In the genomic region with DNA sequence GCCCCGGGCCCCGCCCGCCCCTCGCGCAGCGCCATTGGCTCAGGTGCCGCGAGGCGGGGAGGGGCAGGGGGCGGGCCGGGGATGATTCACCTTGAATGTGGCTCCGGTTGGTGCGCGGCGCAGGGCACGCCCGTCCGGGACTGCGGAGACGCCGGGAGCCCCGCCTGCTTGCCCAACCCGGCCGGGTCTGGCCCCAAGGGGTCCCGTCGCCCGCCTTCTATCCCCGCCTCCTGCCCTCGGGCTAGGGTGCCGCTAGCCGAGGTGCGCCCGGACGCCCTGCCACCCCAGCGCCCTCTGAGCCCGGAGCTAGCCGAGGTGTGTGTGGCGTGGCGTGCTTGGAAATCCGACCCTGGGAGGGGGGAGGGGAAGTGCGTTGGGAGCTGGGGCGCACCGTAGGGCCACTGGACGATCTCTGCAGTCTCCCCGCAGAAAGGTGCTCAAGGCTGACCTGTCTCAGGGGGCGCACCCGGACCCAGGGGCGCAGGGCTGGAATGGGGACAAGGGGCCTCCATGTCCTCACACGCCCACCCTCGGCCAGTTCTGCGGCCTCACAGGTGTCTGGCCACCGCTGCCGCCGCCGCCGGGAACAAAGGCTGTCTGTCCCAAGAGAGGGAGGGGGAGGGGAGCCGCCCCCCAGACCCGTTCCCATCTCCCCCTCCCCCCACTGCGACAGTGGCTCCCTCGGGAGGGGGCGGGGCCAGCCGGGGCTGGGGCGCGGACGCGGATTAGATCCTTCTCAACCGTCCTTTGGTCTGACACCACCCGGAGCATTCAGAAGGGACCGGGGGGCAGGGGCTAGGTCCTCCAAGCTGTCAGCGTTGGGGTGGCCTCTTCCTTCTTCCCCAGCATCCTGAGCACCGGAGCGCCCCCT, we compare ENCODE assay signal across 1 cellular context.
TF ChIP-seq lines count a peak whose summit lies in the region.

No MANE protein-coding gene starts in this region.

TF ChIP-seq in K562, 482 proteins besides CTCF, POLR2A, EP300 and RAD21 (continued from another document and continues in another):
- peak; percentile 61 for TF ChIP-seq ATF3 (IDR thresholded peaks at IDR 0.05)
- TF ChIP-seq ATF3 (CRISPR knock-in tag; conservative IDR thresholded peaks at IDR 0.05), result no peak
- peak; percentile 71; the same call in 1 of the 2 replicates for TF ChIP-seq NR2C2 (CRISPR knock-in tag; IDR thresholded peaks at IDR 0.05)
- TF ChIP-seq NR2C2 (tag; IDR thresholded peaks at IDR 0.05), result no peak
- peak; percentile 60 for TF ChIP-seq JUND (IDR thresholded peaks at IDR 0.05; ENCODE audit: borderline replicate concordance, low read depth, low read length)
- TF ChIP-seq JUND (tag; IDR thresholded peaks at IDR 0.05; ENCODE audit: borderline replicate concordance, low read depth, low read length), result peak; percentile 45; the same call in 1 of the 3 replicates
- TF ChIP-seq PTTG1 (tag; IDR thresholded peaks at IDR 0.05; ENCODE audit: low read depth), result no peak
- TF ChIP-seq NR3C1 (CRISPR knock-in tag; IDR thresholded peaks at IDR 0.05), result no peak
- peak; percentile 38; the same call in 1 of the 2 replicates for TF ChIP-seq SMARCA4 (IDR thresholded peaks at IDR 0.05)
- peak in 1 of 2 experiments; percentile 85; a peak in 1 of 4 replicates for TF ChIP-seq KDM1A (IDR thresholded peaks at IDR 0.05)
- TF ChIP-seq, protein P1, sequence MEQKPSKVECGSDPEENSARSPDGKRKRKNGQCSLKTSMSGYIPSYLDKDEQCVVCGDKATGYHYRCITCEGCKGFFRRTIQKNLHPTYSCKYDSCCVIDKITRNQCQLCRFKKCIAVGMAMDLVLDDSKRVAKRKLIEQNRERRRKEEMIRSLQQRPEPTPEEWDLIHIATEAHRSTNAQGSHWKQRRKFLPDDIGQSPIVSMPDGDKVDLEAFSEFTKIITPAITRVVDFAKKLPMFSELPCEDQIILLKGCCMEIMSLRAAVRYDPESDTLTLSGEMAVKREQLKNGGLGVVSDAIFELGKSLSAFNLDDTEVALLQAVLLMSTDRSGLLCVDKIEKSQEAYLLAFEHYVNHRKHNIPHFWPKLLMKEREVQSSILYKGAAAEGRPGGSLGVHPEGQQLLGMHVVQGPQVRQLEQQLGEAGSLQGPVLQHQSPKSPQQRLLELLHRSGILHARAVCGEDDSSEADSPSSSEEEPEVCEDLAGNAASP (IDR thresholded peaks at IDR 0.05), result no peak
- no peak for TF ChIP-seq KLF10 (CRISPR knock-in tag; IDR thresholded peaks at IDR 0.05)
- TF ChIP-seq, protein P2, sequence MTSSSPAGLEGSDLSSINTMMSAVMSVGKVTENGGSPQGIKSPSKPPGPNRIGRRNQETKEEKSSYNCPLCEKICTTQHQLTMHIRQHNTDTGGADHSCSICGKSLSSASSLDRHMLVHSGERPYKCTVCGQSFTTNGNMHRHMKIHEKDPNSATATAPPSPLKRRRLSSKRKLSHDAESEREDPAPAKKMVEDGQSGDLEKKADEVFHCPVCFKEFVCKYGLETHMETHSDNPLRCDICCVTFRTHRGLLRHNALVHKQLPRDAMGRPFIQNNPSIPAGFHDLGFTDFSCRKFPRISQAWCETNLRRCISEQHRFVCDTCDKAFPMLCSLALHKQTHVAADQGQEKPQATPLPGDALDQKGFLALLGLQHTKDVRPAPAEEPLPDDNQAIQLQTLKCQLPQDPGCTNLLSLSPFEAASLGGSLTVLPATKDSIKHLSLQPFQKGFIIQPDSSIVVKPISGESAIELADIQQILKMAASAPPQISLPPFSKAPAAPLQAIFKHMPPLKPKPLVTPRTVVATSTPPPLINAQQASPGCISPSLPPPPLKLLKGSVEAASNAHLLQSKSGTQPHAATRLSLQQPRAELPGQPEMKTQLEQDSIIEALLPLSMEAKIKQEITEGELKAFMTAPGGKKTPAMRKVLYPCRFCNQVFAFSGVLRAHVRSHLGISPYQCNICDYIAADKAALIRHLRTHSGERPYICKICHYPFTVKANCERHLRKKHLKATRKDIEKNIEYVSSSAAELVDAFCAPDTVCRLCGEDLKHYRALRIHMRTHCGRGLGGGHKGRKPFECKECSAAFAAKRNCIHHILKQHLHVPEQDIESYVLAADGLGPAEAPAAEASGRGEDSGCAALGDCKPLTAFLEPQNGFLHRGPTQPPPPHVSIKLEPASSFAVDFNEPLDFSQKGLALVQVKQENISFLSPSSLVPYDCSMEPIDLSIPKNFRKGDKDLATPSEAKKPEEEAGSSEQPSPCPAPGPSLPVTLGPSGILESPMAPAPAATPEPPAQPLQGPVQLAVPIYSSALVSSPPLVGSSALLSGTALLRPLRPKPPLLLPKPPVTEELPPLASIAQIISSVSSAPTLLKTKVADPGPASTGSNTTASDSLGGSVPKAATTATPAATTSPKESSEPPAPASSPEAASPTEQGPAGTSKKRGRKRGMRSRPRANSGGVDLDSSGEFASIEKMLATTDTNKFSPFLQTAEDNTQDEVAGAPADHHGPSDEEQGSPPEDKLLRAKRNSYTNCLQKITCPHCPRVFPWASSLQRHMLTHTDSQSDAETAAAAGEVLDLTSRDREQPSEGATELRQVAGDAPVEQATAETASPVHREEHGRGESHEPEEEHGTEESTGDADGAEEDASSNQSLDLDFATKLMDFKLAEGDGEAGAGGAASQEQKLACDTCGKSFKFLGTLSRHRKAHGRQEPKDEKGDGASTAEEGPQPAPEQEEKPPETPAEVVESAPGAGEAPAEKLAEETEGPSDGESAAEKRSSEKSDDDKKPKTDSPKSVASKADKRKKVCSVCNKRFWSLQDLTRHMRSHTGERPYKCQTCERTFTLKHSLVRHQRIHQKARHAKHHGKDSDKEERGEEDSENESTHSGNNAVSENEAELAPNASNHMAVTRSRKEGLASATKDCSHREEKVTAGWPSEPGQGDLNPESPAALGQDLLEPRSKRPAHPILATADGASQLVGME (CRISPR knock-in tag; IDR thresholded peaks at IDR 0.05), result no peak
- TF ChIP-seq MAFK (IDR thresholded peaks at IDR 0.05; ENCODE audit: low read length), result no peak
- no peak for TF ChIP-seq ZNF780A (CRISPR knock-in tag; IDR thresholded peaks at IDR 0.05)
- no peak for TF ChIP-seq DEAF1 (CRISPR knock-in tag; IDR thresholded peaks at IDR 0.05)
- peak; percentile 75 for TF ChIP-seq BCOR (IDR thresholded peaks at IDR 0.05)
- TF ChIP-seq LARP7 (IDR thresholded peaks at IDR 0.05), result no peak
- no peak for TF ChIP-seq CCAR2 (IDR thresholded peaks at IDR 0.05; ENCODE audit: low read depth, low read length)
- no peak for TF ChIP-seq ARID2 (IDR thresholded peaks at IDR 0.05)
- peak; percentile 41 for TF ChIP-seq SMARCE1 (IDR thresholded peaks at IDR 0.05)
- no peak for TF ChIP-seq ZNF354B (CRISPR knock-in tag; IDR thresholded peaks at IDR 0.05)
- TF ChIP-seq ZNF696 (CRISPR knock-in tag; conservative IDR thresholded peaks at IDR 0.05), result no peak
- TF ChIP-seq ZNF444 (CRISPR knock-in tag; IDR thresholded peaks at IDR 0.05), result no peak
- TF ChIP-seq ZFP36 (IDR thresholded peaks at IDR 0.05; ENCODE audit: low read depth, low read length, partially characterized antibody), result no peak
- 0 out of 2 replicates have a peak, but pooled peaks have one; percentile 18 for TF ChIP-seq JUN (IDR thresholded peaks at IDR 0.05; ENCODE audit: borderline replicate concordance, low read depth, low read length)
- TF ChIP-seq JUN (CRISPR knock-in tag; IDR thresholded peaks at IDR 0.05; ENCODE audit: borderline replicate concordance), result peak; percentile 77; the same call in 1 of the 2 replicates
- TF ChIP-seq CHD2 (IDR thresholded peaks at IDR 0.05; ENCODE audit: low read depth, low read length), result peak; percentile 68
- no peak for TF ChIP-seq ZKSCAN1 (IDR thresholded peaks at IDR 0.05; ENCODE audit: low read depth, low read length)
- TF ChIP-seq TBL1XR1 (IDR thresholded peaks at IDR 0.05; ENCODE audit: low read length in 2 of 2), result no peak
- TF ChIP-seq GATA2 (CRISPR knock-in tag; IDR thresholded peaks at IDR 0.05), result no peak
- no peak for TF ChIP-seq PTBP1 (IDR thresholded peaks at IDR 0.05; ENCODE audit: low read depth, low read length)
- peak; percentile 81; the same call in 1 of the 2 replicates for TF ChIP-seq PHF8 (IDR thresholded peaks at IDR 0.05; ENCODE audit: borderline replicate concordance, low read length)
- TF ChIP-seq HNRNPH1 (optimal IDR thresholded peaks at IDR 0.05; ENCODE audit: low read depth, low read length), result no peak
- TF ChIP-seq PHF20 (IDR thresholded peaks at IDR 0.05; ENCODE audit: partially characterized antibody), result no peak
- peak; percentile 25; the same call in 1 of the 2 replicates for TF ChIP-seq ZNF431 (CRISPR knock-in tag; IDR thresholded peaks at IDR 0.05)
- TF ChIP-seq THAP12 (CRISPR knock-in tag; IDR thresholded peaks at IDR 0.05), result no peak
- TF ChIP-seq ZNF134 (CRISPR knock-in tag; conservative IDR thresholded peaks at IDR 0.05), result no peak
- TF ChIP-seq RB1 (IDR thresholded peaks at IDR 0.05; ENCODE audit: low read depth), result peak; percentile 53
- no peak for TF ChIP-seq MYC (IDR thresholded peaks at IDR 0.05; ENCODE audit: low read depth, low read length)
- no peak for TF ChIP-seq MYC (CRISPR knock-in tag; IDR thresholded peaks at IDR 0.05; ENCODE audit: borderline replicate concordance, low read depth)
